ENCODE assay signal across 9 cellular contexts in genomic region chr11:350723-351255, GRCh38. TPM values are rescaled to one million over a fixed set of nuclear protein-coding genes. Genes with fewer than 3 reads are reported as not detected.
A peak's percentile ranks its signal among the peaks of the same experiment; 100 is the strongest.
DNase-seq lines count a peak whose midpoint lies in the region; ATAC-seq and TF ChIP-seq lines count a peak whose summit lies in the region.
"Had no signal": no experiment of that assay in that cellular context is flagged by ENCODE, and none has a peak within 500 bp of the region (broad histone marks: within the 10 kb centered on the region; RNA-seq: fewer than 3 reads in every experiment).

No MANE protein-coding gene starts in this region.

- H2BK15ac ChIP-seq in mesendoderm (replicated peaks; ENCODE audit: low read depth), result no peak overlapping the region

- no peak overlapping the region for H2BK5ac ChIP-seq in mesendoderm (ENCODE audit: low read length)

- H3K27ac ChIP-seq in mesendoderm (ENCODE audit: low read depth, low read length), result no peak overlapping the region
- H3K27ac ChIP-seq in brain microvascular endothelial cell, result no peak overlapping the region

- no peak overlapping the region for H3K4me2 ChIP-seq in mesendoderm (ENCODE audit: low read length)

- H3K4me3 Mint-ChIP-seq in Caco-2 (ENCODE audit: unreplicated experiment), result peak overlapping the region; percentile 15
- peak overlapping the region in 2 of 3 donors; percentile 1 to 44 for H3K4me3 Mint-ChIP-seq in T-cell
- H3K4me3 Mint-ChIP-seq in T-helper 17 cell, result no peak overlapping the region

- H3K23ac ChIP-seq in mesendoderm (ENCODE audit: low read length), result no peak overlapping the region

- peak overlapping the region; percentile 19 for H3K9ac ChIP-seq in mesendoderm (ENCODE audit: low read length)

- H3K27me3 ChIP-seq in Caco-2 (replicated peaks; ENCODE audit: control insufficient read depth, insufficient read depth, low read length), result no peaks in the 10 kb centered on the region
- no peaks in the 10 kb centered on the region for H3K27me3 ChIP-seq in H7 (ENCODE audit: control insufficient read depth, insufficient read depth, low read length)
- H3K27me3 ChIP-seq in mesendoderm (ENCODE audit: insufficient read depth, low read length, poor library complexity), result no peaks in the 10 kb centered on the region
- no peaks in the 10 kb centered on the region for H3K27me3 ChIP-seq in brain microvascular endothelial cell (replicated peaks)

- no peaks in the 10 kb centered on the region for H3K9me3 Mint-ChIP-seq in Caco-2 (ENCODE audit: unreplicated experiment)
- H3K9me3 Mint-ChIP-seq in T-cell, result no peaks in the 10 kb centered on the region

- no peaks in the 10 kb centered on the region for H3K27me3 Mint-ChIP-seq in Caco-2 (ENCODE audit: insufficient read depth, unreplicated experiment)
- no peaks in the 10 kb centered on the region for H3K27me3 Mint-ChIP-seq in T-cell
- H3K27me3 Mint-ChIP-seq in T-helper 17 cell, result no peaks in the 10 kb centered on the region

- DNase-seq in Caco-2 (no peak), H7 (peak; percentile 32), T-cell (no peak), mesendoderm (peak; percentile 61), T-helper 17 cell (no peak), brain microvascular endothelial cell (no peak), DMS 273 treated with DMSO at 0.1 percent for 48 hours (lab: John Stamatoyannopoulos, UW) (no peak)
- DNase-seq: activated CD4-positive, alpha-beta T cell treated with anti-CD3 and anti-CD28 coated beads for 48 hours had no signal

- H3K4me3 ChIP-seq in Caco-2 (ENCODE audit: low read depth, low read length) (no peak overlapping the region), H7 (ENCODE audit: insufficient read depth, low read depth, low read length) (no peak overlapping the region), mesendoderm (ENCODE audit: low read length) (no peak overlapping the region), brain microvascular endothelial cell (ENCODE audit: low read depth, low read length) (no peak overlapping the region)

- POLR2A ChIA-PET in Caco-2 (lab: Charles Lee) (no interaction called here), T-cell (lab: Charles Lee) (no interaction called here)

- BruUV-seq in Caco-2 (replicated peaks; lab: Mats Ljungman, UMichigan), result no TSS peak

- no peak overlapping the region for H4K8ac ChIP-seq in mesendoderm (ENCODE audit: low read depth, low read length)

- ATAC-seq in T-cell (replicated peaks in 1 of 4), result no peak
- no peak for ATAC-seq in HG02852 (IDR thresholded peaks at IDR 0.05; ENCODE audit: unreplicated experiment)
- ATAC-seq in T-helper 17 cell, result no peak

- H3K18ac ChIP-seq in mesendoderm (ENCODE audit: low read length), result peak overlapping the region; percentile 64

- intact Hi-C loops in Caco-2 (cut with micrococcal nuclease; ENCODE audit: unreplicated experiment), result no loop called here

- H3K36me3 Mint-ChIP-seq in Caco-2 (ENCODE audit: insufficient read depth, unreplicated experiment) (no peaks in the 10 kb centered on the region), T-cell (no peaks in the 10 kb centered on the region), T-helper 17 cell (ENCODE audit: low read depth) (no peaks in the 10 kb centered on the region)

- H3K4me1 Mint-ChIP-seq in Caco-2 (ENCODE audit: low read depth, unreplicated experiment), result peaks cover 32% of the 10 kb centered on the region
- H3K4me1 Mint-ChIP-seq in T-cell, result peaks cover 47 to 49% (median 49%) of the 10 kb centered on the region in 3 donors
- H3K4me1 Mint-ChIP-seq in T-helper 17 cell, result peaks cover 13% of the 10 kb centered on the region

- H2BK120ac ChIP-seq in mesendoderm (ENCODE audit: low read depth, low read length), result peak overlapping the region; percentile 66

- no peaks in the 10 kb centered on the region for H3K79me1 ChIP-seq in mesendoderm (ENCODE audit: low read length)

- in situ Hi-C loops in brain microvascular endothelial cell (cut with HindIII; ENCODE audit: low pct_ligation_motif_present, low sequenced_read_pairs), result no loop called here

- peak overlapping the region; percentile 25 for H3K27ac Mint-ChIP-seq in Caco-2 (ENCODE audit: unreplicated experiment)
- H3K27ac Mint-ChIP-seq in T-cell, result peak overlapping the region; percentile 53 to 70
- no peak overlapping the region for H3K27ac Mint-ChIP-seq in T-helper 17 cell

- CTCF ChIA-PET in Caco-2 (lab: Charles Lee), result no interaction called here
- CTCF ChIA-PET in T-cell (lab: Charles Lee), result no interaction called here

- H3K9me3 ChIP-seq in Caco-2 (no peaks in the 10 kb centered on the region; the same call in 1 of the 2 replicates), T-helper 17 cell (ENCODE audit: control insufficient read depth, low read length, poor library complexity, severe bottlenecking) (no peaks in the 10 kb centered on the region)

- no peak overlapping the region for H3K4ac ChIP-seq in mesendoderm (ENCODE audit: low read depth, low read length)

- no peak overlapping the region for H4K5ac ChIP-seq in mesendoderm (ENCODE audit: low read length)

- no peak overlapping the region for H2AK5ac ChIP-seq in mesendoderm (ENCODE audit: low read length)

- H3K36me3 ChIP-seq in Caco-2 (ENCODE audit: control insufficient read depth, insufficient read depth, low read length) (no peaks in the 10 kb centered on the region), H7 (replicated peaks; ENCODE audit: control insufficient read depth, insufficient read depth, low read length) (no peaks in the 10 kb centered on the region), mesendoderm (ENCODE audit: control insufficient read depth, insufficient read depth, low read length) (no peaks in the 10 kb centered on the region), brain microvascular endothelial cell (replicated peaks) (no peaks in the 10 kb centered on the region)

- H3K4me1 ChIP-seq in Caco-2, result peaks cover 36% of the 10 kb centered on the region
- H3K4me1 ChIP-seq in mesendoderm (ENCODE audit: control insufficient read depth, low read depth, low read length), result peaks cover 8% of the 10 kb centered on the region

- TF ChIP-seq CTCF in Caco-2 (IDR thresholded peaks at IDR 0.05; ENCODE audit: insufficient read depth in 1 of 2, low read depth in 1 of 2, low read length in 1 of 2, severe bottlenecking in 1 of 2, unreplicated experiment in 1 of 2), result no peak
- TF ChIP-seq CTCF in brain microvascular endothelial cell (IDR thresholded peaks at IDR 0.05; ENCODE audit: low read depth, low read length, missing control alignments), result no peak

- no peaks in the 10 kb centered on the region for H3K79me2 ChIP-seq in mesendoderm (ENCODE audit: control insufficient read depth, insufficient read depth, low read length)

- WGBS in mesendoderm (ENCODE audit: extremely low coverage, insufficient coverage, low lambda C conversion rate), result no CpG with 5 or more reads among the region's 18 CpGs

- peak overlapping the region; percentile 75 for H3K56ac ChIP-seq in mesendoderm (ENCODE audit: low read length)

RNA-seq across cellular contexts. Expression of gene B4GALNT4, which starts 18.5 kb away (rescaled TPM):
- 30.7 and 35.6 TPM in 2 replicates for total RNA-seq in Caco-2 (2022)
- total RNA-seq in H7 (2014; rRNA removed; shearing (Covaris generic)), result 56.0 and 62.6 TPM in 2 replicates
- total RNA-seq in T-cell, result 1 to 10 TPM; 1.7 to 5.6 (median 2.8) TPM
- 24.9 TPM for polyA plus RNA-seq in mesendoderm (2013, experiment 1 of 2)
- polyA plus RNA-seq in mesendoderm (2013, experiment 2 of 2), result 24.4 TPM
- 1 to 10 TPM; 6.0 to 8.6 TPM for total RNA-seq in T-helper 17 cell

RNA-seq across cellular contexts. Expression of gene IFITM3, which starts 30.1 kb away (rescaled TPM):
- total RNA-seq in Caco-2 (2022) (6.9 and 12.4 TPM in 2 replicates), T-cell (10 to 100 TPM in 4 of 5 donors, 1 to 10 TPM in 1; 2.1 to 35.5 (median 17.6) TPM), T-helper 17 cell (10 to 100 TPM in 1 of 2 donors, 1 to 10 TPM in 1; 2.5 to 25.2 TPM)
- 278 and 328 TPM in 2 replicates for total RNA-seq in H7 (2014; rRNA removed; shearing (Covaris generic))
- 612 TPM for polyA plus RNA-seq in mesendoderm (2013, experiment 1 of 2)
- 633 TPM for polyA plus RNA-seq in mesendoderm (2013, experiment 2 of 2)

RNA-seq across cellular contexts. Expression of gene IFITM1, which starts 36.9 kb away (rescaled TPM):
- total RNA-seq in Caco-2 (2022) (3.0 and 3.2 TPM in 2 replicates), T-cell (100 to 1,000 TPM; 201 to 427 (median 243) TPM), T-helper 17 cell (100 to 1,000 TPM; 344 to 363 TPM)
- 1,398 and 1,404 TPM in 2 replicates for total RNA-seq in H7 (2014; rRNA removed; shearing (Covaris generic))
- 1,155 TPM for polyA plus RNA-seq in mesendoderm (2013, experiment 1 of 2)
- polyA plus RNA-seq in mesendoderm (2013, experiment 2 of 2), result 1,131 TPM

RNA-seq across cellular contexts. Expression of gene IFITM2, which starts 43.2 kb away (rescaled TPM):
- total RNA-seq in Caco-2 (2022) (7.0 and 7.3 TPM in 2 replicates), T-cell (100 to 1,000 TPM; 276 to 654 (median 359) TPM), T-helper 17 cell (100 to 1,000 TPM; 550 to 570 TPM)
- 374 and 379 TPM in 2 replicates for total RNA-seq in H7 (2014; rRNA removed; shearing (Covaris generic))
- 1,871 TPM for polyA plus RNA-seq in mesendoderm (2013, experiment 1 of 2)
- polyA plus RNA-seq in mesendoderm (2013, experiment 2 of 2), result 1,795 TPM

RNA-seq across cellular contexts. Expression of gene PKP3, which starts 43.2 kb away (rescaled TPM):
- 143 and 149 TPM in 2 replicates for total RNA-seq in Caco-2 (2022)
- total RNA-seq in H7 (2014; rRNA removed; shearing (Covaris generic)), result 2.1 and 3.6 TPM in 2 replicates
- total RNA-seq in T-cell, result under 1 TPM in 4 of 5 donors, not detected in 1; 0.32 to 0.85 (median 0.47) TPM
- 13.1 TPM for polyA plus RNA-seq in mesendoderm (2013, experiment 1 of 2)
- 14.1 TPM for polyA plus RNA-seq in mesendoderm (2013, experiment 2 of 2)
- not detected for total RNA-seq in T-helper 17 cell

Comparison
In these comparisons a context has a peak if more than half of its experiments do, and no peak if none do; other contexts are left out.
1. DNase-seq: peak in H7 (single experiment) and mesendoderm (single experiment); none in Caco-2 (0 of 2), T-cell (0 of 34), T-helper 17 cell (0 of 3), brain microvascular endothelial cell (single experiment) and DMS 273 treated with DMSO at 0.1 percent for 48 hours (single experiment).
2. RNA of gene IFITM1, which starts 36.9 kb away (total RNA-seq): 1,398 to 1,404 TPM in H7, 344 to 363 TPM in T-helper 17 cell and 201 to 427 TPM in T-cell; 3.0 to 3.2 TPM in Caco-2; every median in the first group is over 10 times any median in the second.